11 cellular contexts compared by ENCODE assay signal in genomic region chr19:1097810-1098176, GRCh38. TPM values are rescaled to one million over a fixed set of nuclear protein-coding genes. Genes with fewer than 3 reads are reported as not detected.
DNase-seq lines count a peak whose midpoint lies in the region; ATAC-seq and TF ChIP-seq lines count a peak whose summit lies in the region.
"Had no signal": no experiment of that assay in that cellular context is flagged by ENCODE, and none has a peak within 500 bp of the region (broad histone marks: within the 10 kb centered on the region; RNA-seq: fewer than 3 reads in every experiment).

No MANE protein-coding gene starts in this region.

- H3K4me2 ChIP-seq in PC-3 (ENCODE audit: low read length) = 0 out of 2 replicates have a peak overlapping the region, but pooled peaks have one; percentile 73

- H3K27ac ChIP-seq in PC-3 (ENCODE audit: low read length) = peak overlapping the region; percentile 93

- intact Hi-C loops in PC-3 (cut with micrococcal nuclease) = no loop called here

- no TSS peak for BruUV-seq in PC-3 (replicated peaks; lab: Mats Ljungman, UMichigan)

- peaks cover 6% of the 10 kb centered on the region for H3K9me3 Mint-ChIP-seq in T-helper 2 cell treated with Interferon-gamma antibody and Interleukin-4, amounts not matched to agents 5 μg/mL and 100 μg/mL, for 36 hours
- H3K9me3 Mint-ChIP-seq in stimulated activated naive B cell treated with anti-CD40 and anti-IgM and Interleukin-4, amounts not matched to agents 10 μg/mL and 1 μg/mL and 100 μg/mL, for 72 hours = peaks cover 4% of the 10 kb centered on the region in 2 donors

- peaks cover 4% of the 10 kb centered on the region for H3F3A ChIP-seq in PC-3 (ENCODE audit: low read length, unreplicated experiment)

- H3K4me1 ChIP-seq in PC-3 (ENCODE audit: insufficient read depth, low read length) = peaks cover 42% of the 10 kb centered on the region

- DNase-seq in T-helper 2 cell treated with Interferon-gamma antibody and Interleukin-4, amounts not matched to agents 5 μg/mL and 100 μg/mL, for 36 hours (ENCODE audit: low spot score) = no peak
- DNase-seq in T-helper 2 cell (no peak), PC-3 (no peak), fibroblast of villous mesenchyme (ENCODE audit: low read depth) (peak; percentile 47), GM19238 (ENCODE audit: insufficient read length, low spot score) (no peak), RKO (ENCODE audit: low spot score) (no peak)
- no peak for DNase-seq in stimulated activated naive B cell treated with anti-CD40 and anti-IgM and Interleukin-4, amounts not matched to agents 10 μg/mL and 1 μg/mL and 100 μg/mL, for 72 hours
- DNase-seq: activated CD4-positive, alpha-beta T cell treated with anti-CD3 and anti-CD28 coated beads for 4 hours; body of pancreas; NCI-H1694 treated with DMSO at 0.1 percent for 48 hours had no signal

- no peak overlapping the region for H3K4me3 Mint-ChIP-seq in T-helper 2 cell treated with Interferon-gamma antibody and Interleukin-4, amounts not matched to agents 5 μg/mL and 100 μg/mL, for 36 hours
- H3K4me3 Mint-ChIP-seq in stimulated activated naive B cell treated with anti-CD40 and anti-IgM and Interleukin-4, amounts not matched to agents 10 μg/mL and 1 μg/mL and 100 μg/mL, for 72 hours = no peak overlapping the region

- CTCF ChIA-PET in PC-3 (lab: Charles Lee) = no interaction called here

- peak overlapping the region; percentile 58 for H3K27ac Mint-ChIP-seq in T-helper 2 cell treated with Interferon-gamma antibody and Interleukin-4, amounts not matched to agents 5 μg/mL and 100 μg/mL, for 36 hours
- H3K27ac Mint-ChIP-seq in stimulated activated naive B cell treated with anti-CD40 and anti-IgM and Interleukin-4, amounts not matched to agents 10 μg/mL and 1 μg/mL and 100 μg/mL, for 72 hours = peak overlapping the region; percentile 56

- no peaks in the 10 kb centered on the region for H3K36me3 ChIP-seq in PC-3 (ENCODE audit: low read depth, low read length)

- peak overlapping the region; percentile 24; the same call in 1 of the 2 replicates for H3K9ac ChIP-seq in PC-3 (ENCODE audit: low read length)

- no peak overlapping the region for H3K4me3 ChIP-seq in PC-3 (ENCODE audit: low read length)
- no peak overlapping the region for H3K4me3 ChIP-seq in fibroblast of villous mesenchyme (ENCODE audit: low read depth, low read length)
- H3K4me3 ChIP-seq: body of pancreas had no signal

- H4K20me1 ChIP-seq in PC-3 (ENCODE audit: low read length) = peaks cover 10% of the 10 kb centered on the region; the same call in 1 of the 2 replicates

- no peaks in the 10 kb centered on the region for H3K9me3 ChIP-seq in PC-3 (ENCODE audit: low read length)
- H3K9me3 ChIP-seq: body of pancreas had no signal

- TF ChIP-seq CTCF in PC-3 (conservative IDR thresholded peaks at IDR 0.05; ENCODE audit: low read depth, low read length) (no peak), fibroblast of villous mesenchyme (IDR thresholded peaks at IDR 0.05; ENCODE audit: insufficient read depth, low read depth, low read length) (no peak)

- peaks cover 17% of the 10 kb centered on the region for H3K36me3 Mint-ChIP-seq in T-helper 2 cell treated with Interferon-gamma antibody and Interleukin-4, amounts not matched to agents 5 μg/mL and 100 μg/mL, for 36 hours (ENCODE audit: low read depth)
- H3K36me3 Mint-ChIP-seq in stimulated activated naive B cell treated with anti-CD40 and anti-IgM and Interleukin-4, amounts not matched to agents 10 μg/mL and 1 μg/mL and 100 μg/mL, for 72 hours = peaks cover 20% of the 10 kb centered on the region in 2 donors

- H3K27me3 Mint-ChIP-seq in T-helper 2 cell treated with Interferon-gamma antibody and Interleukin-4, amounts not matched to agents 5 μg/mL and 100 μg/mL, for 36 hours (ENCODE audit: low read depth) = no peaks in the 10 kb centered on the region
- H3K27me3 Mint-ChIP-seq in stimulated activated naive B cell treated with anti-CD40 and anti-IgM and Interleukin-4, amounts not matched to agents 10 μg/mL and 1 μg/mL and 100 μg/mL, for 72 hours = no peaks in the 10 kb centered on the region

- POLR2A ChIA-PET in PC-3 (lab: Charles Lee; ENCODE audit: unreplicated experiment) = no interaction called here

- H2AFZ ChIP-seq in PC-3 (ENCODE audit: low read length) = no peak overlapping the region

- ATAC-seq in PC-3 = no peak
- ATAC-seq in stimulated activated naive B cell treated with anti-CD40 and anti-IgM and Interleukin-4, amounts not matched to agents 10 μg/mL and 1 μg/mL and 100 μg/mL, for 72 hours (replicated peaks) = no peak
- ATAC-seq in HG03469 (IDR thresholded peaks at IDR 0.05; ENCODE audit: unreplicated experiment) = no peak
- ATAC-seq: body of pancreas had no signal

- H3K9me2 ChIP-seq in PC-3 (replicated peaks; ENCODE audit: low read length) = no peaks in the 10 kb centered on the region

- peaks cover 39% of the 10 kb centered on the region for H3K4me1 Mint-ChIP-seq in T-helper 2 cell treated with Interferon-gamma antibody and Interleukin-4, amounts not matched to agents 5 μg/mL and 100 μg/mL, for 36 hours (ENCODE audit: low read depth)
- peaks cover 40 to 70% of the 10 kb centered on the region in 2 donors for H3K4me1 Mint-ChIP-seq in stimulated activated naive B cell treated with anti-CD40 and anti-IgM and Interleukin-4, amounts not matched to agents 10 μg/mL and 1 μg/mL and 100 μg/mL, for 72 hours

- H3K79me2 ChIP-seq in PC-3 (ENCODE audit: low read length) = peaks cover 24% of the 10 kb centered on the region

- no peaks in the 10 kb centered on the region for H3K27me3 ChIP-seq in PC-3 (ENCODE audit: low read length)
- H3K27me3 ChIP-seq: body of pancreas had no signal

RNA-seq across cellular contexts. Expression of gene POLR2E, which starts 2.6 kb away (rescaled TPM):
- total RNA-seq in PC-3 (2014; rRNA removed) (335 and 375 TPM in 2 replicates), fibroblast of villous mesenchyme (69.5 and 71.2 TPM in 2 replicates)

RNA-seq across cellular contexts. Expression of gene GPX4, which starts 6.0 kb away (rescaled TPM):
- 517 and 644 TPM in 2 replicates for total RNA-seq in PC-3 (2014; rRNA removed)
- 254 and 337 TPM in 2 replicates for total RNA-seq in fibroblast of villous mesenchyme

RNA-seq across cellular contexts. Expression of gene ARHGAP45, which starts 30.8 kb away (rescaled TPM):
- total RNA-seq in PC-3 (2014; rRNA removed) (45.3 and 68.4 TPM in 2 replicates), fibroblast of villous mesenchyme (0.43 and 0.97 TPM in 2 replicates)

RNA-seq across cellular contexts. Expression of gene ABCA7, which starts 57.9 kb away (rescaled TPM):
- total RNA-seq in PC-3 (2014; rRNA removed) (27.3 and 31.3 TPM in 2 replicates), fibroblast of villous mesenchyme (11.2 and 13.9 TPM in 2 replicates)

Comparison
In these comparisons a context has a peak if more than half of its experiments do, and no peak if none do; other contexts are left out.
1. RNA of gene ARHGAP45, which starts 30.8 kb away (total RNA-seq): 45.3 to 68.4 TPM in PC-3; 0.43 to 0.97 TPM in fibroblast of villous mesenchyme; every median in the first group is over 10 times any median in the second.